9 cellular contexts compared by ENCODE assay signal in genomic region chr5:9545301-9545958, GRCh38. TPM values are rescaled to one million over a fixed set of nuclear protein-coding genes. Genes with fewer than 3 reads are reported as not detected.
A peak's percentile ranks its signal among the peaks of the same experiment; 100 is the strongest.
DNase-seq lines count a peak whose midpoint lies in the region; ATAC-seq, FAIRE-seq and TF ChIP-seq lines count a peak whose summit lies in the region.
"Had no signal": no experiment of that assay in that cellular context is flagged by ENCODE, and none has a peak within 500 bp of the region (broad histone marks: within the 10 kb centered on the region; RNA-seq: fewer than 3 reads in every experiment).

No MANE protein-coding gene starts in this region.

- peaks cover 40% of the 10 kb centered on the region for H3K36me3 Mint-ChIP-seq in HFFc6 (ENCODE audit: low read depth)

- no peak for FAIRE-seq in D721Med (lab: Jason Lieb, UNC)

- H3K36me3 ChIP-seq in ascending aorta (peaks cover 10 to 11% of the 10 kb centered on the region in 2 donors), subcutaneous abdominal adipose tissue (ENCODE audit: control insufficient read depth in 5 of 5, insufficient read depth in 5 of 5, low read length in 5 of 5) (peaks cover 2 to 11% (median 10%) of the 10 kb centered on the region in 5 donors)

- H3K4me1 ChIP-seq in ascending aorta (peaks cover 0 to 10% of the 10 kb centered on the region in 2 donors), subcutaneous abdominal adipose tissue (ENCODE audit: control insufficient read depth in 5 of 5, insufficient read depth in 5 of 5, low read length in 5 of 5) (peaks cover 0 to 36% (median 32%) of the 10 kb centered on the region in 5 donors)

- H3K27me3 Mint-ChIP-seq in HFFc6 (ENCODE audit: insufficient read depth) = peaks cover 2% of the 10 kb centered on the region

- peak overlapping the region in 4 of 5 donors; percentile 10 to 71 (median 34) for H3K9ac ChIP-seq in subcutaneous abdominal adipose tissue (ENCODE audit: low read length in 5 of 5)

- no peak for DNase-seq in HFFc6
- no peak for DNase-seq in ascending aorta (ENCODE audit: low spot score in 2 of 2)
- no peak for DNase-seq in AML-193 (lab: John Stamatoyannopoulos, UW)
- DNase-seq in cortex of kidney (lab: John Stamatoyannopoulos, UW) = no peak
- DNase-seq in D721Med (ENCODE audit: insufficient read length, low spot score) = no peak

- H3K9me3 ChIP-seq in ascending aorta (no peaks in the 10 kb centered on the region), iPS-18c (ENCODE audit: control insufficient read depth, insufficient read depth, low read length) (no peaks in the 10 kb centered on the region), subcutaneous abdominal adipose tissue (ENCODE audit: control insufficient read depth in 5 of 5, low read length in 5 of 5) (no peaks in the 10 kb centered on the region)

- H3K27me3 ChIP-seq in ascending aorta (no peaks in the 10 kb centered on the region), subcutaneous abdominal adipose tissue (ENCODE audit: control insufficient read depth in 5 of 5, insufficient read depth in 4 of 5, low read length in 5 of 5) (peaks cover 3 to 9% (median 6%) of the 10 kb centered on the region in 5 donors)

- no peaks in the 10 kb centered on the region for H3K9me3 Mint-ChIP-seq in HFFc6

- peak overlapping the region; percentile 96 for H3K27ac ChIP-seq in ascending aorta
- H3K27ac ChIP-seq in subcutaneous abdominal adipose tissue (ENCODE audit: low read depth, low read length) = no peak overlapping the region

- peak overlapping the region; percentile 65 to 95 for H3K4me3 ChIP-seq in ascending aorta
- H3K4me3 ChIP-seq in iPS-18c (ENCODE audit: insufficient read depth, low read depth, low read length) = peak overlapping the region; percentile 84
- peak overlapping the region in 4 of 5 donors; percentile 47 to 73 (median 58) for H3K4me3 ChIP-seq in subcutaneous abdominal adipose tissue (ENCODE audit: low read depth in 1 of 5, low read length in 5 of 5)

- peak overlapping the region; percentile 51 for H3K27ac Mint-ChIP-seq in HFFc6
- H3K27ac Mint-ChIP-seq: IgD-negative memory B cell had no signal

- TF ChIP-seq CTCF in HFFc6 (IDR thresholded peaks at IDR 0.05) = no peak
- TF ChIP-seq CTCF in ascending aorta (IDR thresholded peaks at IDR 0.05) = no peak
- TF ChIP-seq CTCF in D721Med (IDR thresholded peaks at IDR 0.05; ENCODE audit: insufficient read depth, missing control alignments) = no peak

- H3K4me1 Mint-ChIP-seq in HFFc6 (ENCODE audit: low read depth) = peaks cover 61% of the 10 kb centered on the region

- intact Hi-C loops in ascending aorta (cut with DNase I) = loop anchor here (2.0 to 10.0 kb wide), 6 partner anchors 255 to 1678 kb away; partner anchors contain the start of genes ATPSCKMT, FASTKD3 and MTRR

- no peak for ATAC-seq in HG03039 (IDR thresholded peaks at IDR 0.05; ENCODE audit: unreplicated experiment)

- H3K4me3 Mint-ChIP-seq in HFFc6 = peak overlapping the region; percentile 93
- H3K4me3 Mint-ChIP-seq: IgD-negative memory B cell had no signal

RNA-seq across cellular contexts. Expression of gene SEMA5A, which starts 0.4 kb away (rescaled TPM):
- 10 to 100 TPM; 54.2 to 69.7 (median 59.9) TPM for total RNA-seq in HFFc6 (2021; fragmentation: NEBNext Ultra II Directional; extraction: Animal tissue kit (Norgen Biotek cat#: 25700))
- total RNA-seq in ascending aorta = 18.4 TPM
